In genomic region chr4:23782778-23783455, GRCh38 we compare ENCODE assay signal across 18 cellular contexts.
"Had no signal": no experiment of that assay in that cellular context is flagged by ENCODE, and none has a peak within 500 bp of the region (broad histone marks: within the 10 kb centered on the region; RNA-seq: fewer than 3 reads in every experiment).

No MANE protein-coding gene starts in this region.

- H3K27ac ChIP-seq: dorsolateral prefrontal cortex, neutrophil, pancreas, thyroid gland had no signal

- H3K4me1 ChIP-seq: pancreas, thyroid gland had no signal

- H3K4me3 ChIP-seq: dorsolateral prefrontal cortex, pancreas, thyroid gland had no signal

- H3K27me3 ChIP-seq: dorsolateral prefrontal cortex, neutrophil, thyroid gland had no signal

- DNase-seq: activated CD4-positive, alpha-beta T cell treated with anti-CD3 and anti-CD28 coated beads for 36 hours; activated CD8-positive, alpha-beta T cell treated with anti-CD3 and anti-CD28 coated beads for 36 hours; activated naive CD4-positive, alpha-beta T cell; activated naive CD8-positive, alpha-beta T cell treated with anti-CD3 and anti-CD28 coated beads, Interleukin-2, amount 10 ng/mL, durations not matched to agents 7 days and 5 days; activated T-cell treated with anti-CD3 and anti-CD28 coated beads, Interleukin-2, amount 50 U/mL, for 1 hour; caudate nucleus; dorsolateral prefrontal cortex; left ventricle myocardium superior; naive thymus-derived CD8-positive, alpha-beta T cell; pancreas; SK-N-SH; stimulated activated naive B cell treated with anti-CD40 and anti-IgM and Interleukin-4, amounts not matched to agents 10 μg/mL and 1 μg/mL and 100 μg/mL, for 72 hours; T-cell; thyroid gland had no signal

- H3K9ac ChIP-seq: SK-N-SH had no signal

- H3K36me3 ChIP-seq: neutrophil, pancreas, thyroid gland had no signal

- H3K4me2 ChIP-seq: SK-N-SH had no signal

- ATAC-seq: activated CD4-positive, alpha-beta T cell treated with anti-CD3 and anti-CD28 coated beads for 36 hours; activated CD8-positive, alpha-beta T cell treated with anti-CD3 and anti-CD28 coated beads for 36 hours; activated T-helper 17 cell treated with anti-CD3 and anti-CD28 coated beads, Interleukin-2, amount 50 U/mL, for 72 hours; left ventricle myocardium superior; naive thymus-derived CD8-positive, alpha-beta T cell; pancreas; sciatic nerve; stimulated activated naive B cell treated with anti-CD40 and anti-IgM and Interleukin-4, amounts not matched to agents 10 μg/mL and 1 μg/mL and 100 μg/mL, for 72 hours; T-cell; WTC11 had no signal

- H3K9me3 ChIP-seq: neutrophil, pancreas, SK-N-SH, thyroid gland had no signal
